15 cellular contexts compared by ENCODE assay signal in the genomic region with DNA sequence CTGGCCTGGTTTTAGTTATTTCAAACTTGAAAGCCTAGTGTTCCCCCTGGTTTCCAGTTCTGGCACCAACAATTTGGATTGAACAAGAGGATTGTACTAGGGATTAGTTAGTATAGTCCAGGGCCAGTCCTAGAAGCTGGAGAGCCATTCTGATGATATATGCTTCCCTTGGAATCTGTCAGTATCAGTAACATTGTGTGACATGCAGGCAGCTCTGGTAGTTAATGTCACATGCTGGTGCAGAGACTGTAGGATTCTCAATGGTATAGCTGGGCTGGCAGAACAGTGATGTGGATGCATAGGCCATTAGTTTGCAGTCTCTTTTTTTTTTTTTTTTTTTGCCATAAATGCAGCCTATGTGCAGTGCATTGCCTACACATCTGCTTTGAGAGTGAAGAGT. TPM values are rescaled to one million over a fixed set of nuclear protein-coding genes. Genes with fewer than 3 reads are reported as not detected.
DNase-seq lines count a peak whose midpoint lies in the region; ATAC-seq and TF ChIP-seq lines count a peak whose summit lies in the region.
"Had no signal": no experiment of that assay in that cellular context is flagged by ENCODE, and none has a peak within 500 bp of the region (broad histone marks: within the 10 kb centered on the region; RNA-seq: fewer than 3 reads in every experiment).

No MANE protein-coding gene starts in this region.

- no peaks in the 10 kb centered on the region for H3K9me3 ChIP-seq in left ventricle myocardium inferior (replicated peaks)
- H3K9me3 ChIP-seq in OCI-LY1 (ENCODE audit: low read length) = no peaks in the 10 kb centered on the region
- no peaks in the 10 kb centered on the region for H3K9me3 ChIP-seq in thymus (ENCODE audit: control insufficient read depth)
- no peaks in the 10 kb centered on the region for H3K9me3 ChIP-seq in neural progenitor cell (ENCODE audit: low read depth)

- DNase-seq in left ventricle myocardium inferior = no peak
- no peak for DNase-seq in Right ventricle myocardium superior
- peak; percentile 77 for DNase-seq in left kidney (ENCODE audit: low read depth, low spot score)
- DNase-seq in head of caudate nucleus = no peak
- no peak for DNase-seq in NCI-H524 treated with DMSO at 0.1 percent for 48 hours (lab: John Stamatoyannopoulos, UW)
- DNase-seq in neural progenitor cell (ENCODE audit: low spot score) = no peak
- DNase-seq: EL; HCEC 1CT; NCI-H1048; NCI-H226; NCI-H526 treated with DMSO at 0.1 percent for 48 hours; NK-92 treated with Interleukin-12 subunit alpha and Interleukin-12 subunit beta, amount 100 ng/mL, for 24 hours; PC-3 had no signal

- no peak for ATAC-seq in Right ventricle myocardium superior (ENCODE audit: poor library complexity)
- ATAC-seq: PC-3 had no signal

- no peak overlapping the region for H3K4me3 ChIP-seq in left ventricle myocardium inferior
- peak overlapping the region; percentile 68 for H3K4me3 ChIP-seq in OCI-LY1 (ENCODE audit: low read depth, low read length, poor library complexity, severe bottlenecking)
- no peak overlapping the region for H3K4me3 ChIP-seq in thymus (ENCODE audit: low read length)
- H3K4me3 ChIP-seq in neural progenitor cell = no peak overlapping the region

- H3K36me3 ChIP-seq in left ventricle myocardium inferior (peaks cover 7% of the 10 kb centered on the region), OCI-LY1 (ENCODE audit: insufficient read depth, low read length) (peaks cover 5% of the 10 kb centered on the region; the same call in 1 of the 2 replicates), thymus (ENCODE audit: control insufficient read depth, insufficient read depth) (peaks cover 10% of the 10 kb centered on the region), neural progenitor cell (no peaks in the 10 kb centered on the region)

- H2AFZ ChIP-seq in OCI-LY1 (ENCODE audit: low read length) (no peak overlapping the region), neural progenitor cell (replicated peaks) (no peak overlapping the region)

- H3K4me2 ChIP-seq in OCI-LY1 (ENCODE audit: low read length) (peak overlapping the region; percentile 77), neural progenitor cell (no peak overlapping the region)

- H3K4me1 Mint-ChIP-seq in neural progenitor cell = peaks cover 9% of the 10 kb centered on the region

- no peaks in the 10 kb centered on the region for H3K27me3 ChIP-seq in left ventricle myocardium inferior (ENCODE audit: low read depth)
- no peaks in the 10 kb centered on the region for H3K27me3 ChIP-seq in OCI-LY1 (ENCODE audit: insufficient read depth, low read length)
- H3K27me3 ChIP-seq in thymus (ENCODE audit: control insufficient read depth, insufficient read depth) = no peaks in the 10 kb centered on the region
- no peaks in the 10 kb centered on the region for H3K27me3 ChIP-seq in neural progenitor cell

- H3K27ac ChIP-seq in left ventricle myocardium inferior (replicated peaks) = peak overlapping the region; percentile 85
- H3K27ac ChIP-seq in OCI-LY1 (ENCODE audit: low read depth, low read length, poor library complexity, severe bottlenecking) = peak overlapping the region; percentile 98
- H3K27ac ChIP-seq in thymus (ENCODE audit: low read depth) = peak overlapping the region; percentile 47
- H3K27ac ChIP-seq in neural progenitor cell = no peak overlapping the region

- no peaks in the 10 kb centered on the region for H3K9me2 ChIP-seq in OCI-LY1 (ENCODE audit: low read depth, low read length)

- H3K79me2 ChIP-seq in OCI-LY1 (ENCODE audit: insufficient read depth, low read length) = peaks cover 61% of the 10 kb centered on the region
- H3K79me2 ChIP-seq in neural progenitor cell (ENCODE audit: low read depth) = no peaks in the 10 kb centered on the region

- no peaks in the 10 kb centered on the region for H3K9me3 Mint-ChIP-seq in neural progenitor cell

- H3K9ac ChIP-seq in OCI-LY1 (ENCODE audit: low read length) = peak overlapping the region; percentile 80; the same call in 1 of the 2 replicates
- no peak overlapping the region for H3K9ac ChIP-seq in neural progenitor cell

- H3F3A ChIP-seq in OCI-LY1 (ENCODE audit: insufficient read depth, low read length) (peaks cover 7% of the 10 kb centered on the region; the same call in 1 of the 2 replicates), neural progenitor cell (ENCODE audit: low read depth) (no peaks in the 10 kb centered on the region)

- H3K4me3 Mint-ChIP-seq in neural progenitor cell = no peak overlapping the region

- no peak overlapping the region for H3K27ac Mint-ChIP-seq in neural progenitor cell

- H4K20me1 ChIP-seq in OCI-LY1 (ENCODE audit: insufficient read depth, low read length) (no peaks in the 10 kb centered on the region), neural progenitor cell (ENCODE audit: low read depth) (peaks cover 23% of the 10 kb centered on the region)

- intact Hi-C loops in left ventricle myocardium inferior (cut with micrococcal nuclease) (no loop called here), Right ventricle myocardium superior (cut with DNase I) (loop anchor here (10.0 kb wide), 1 partner anchor 157 kb away; no protein-coding TSS in a partner anchor), head of caudate nucleus (cut with DNase I) (no loop called here)

- no peak for TF ChIP-seq CTCF in left ventricle myocardium inferior (IDR thresholded peaks at IDR 0.05; ENCODE audit: borderline replicate concordance)
- no peak for TF ChIP-seq CTCF in OCI-LY1 (IDR thresholded peaks at IDR 0.05; ENCODE audit: low read length)
- no peak for TF ChIP-seq CTCF in neural progenitor cell (IDR thresholded peaks at IDR 0.05)

- H3K27me3 Mint-ChIP-seq in neural progenitor cell (ENCODE audit: insufficient read depth, low read depth) = peaks cover 3% of the 10 kb centered on the region

- H3K4me1 ChIP-seq in left ventricle myocardium inferior (peaks cover 82% of the 10 kb centered on the region), OCI-LY1 (ENCODE audit: insufficient read depth, low read length, severe bottlenecking) (peaks cover 98% of the 10 kb centered on the region), thymus (ENCODE audit: control insufficient read depth, insufficient read depth, low read length) (peaks cover 57% of the 10 kb centered on the region), neural progenitor cell (peaks cover 4% of the 10 kb centered on the region)

- H3K36me3 Mint-ChIP-seq in neural progenitor cell = peaks cover 4% of the 10 kb centered on the region

RNA-seq across cellular contexts. Expression of a gene that starts 3.6 kb away (rescaled TPM):
- total RNA-seq in left ventricle myocardium inferior (98.7 TPM), Right ventricle myocardium superior (82.8 TPM), neural progenitor cell (ENCODE audit: low replicate concordance) (21.2 and 28.8 TPM in 2 replicates)
- polyA plus RNA-seq in thymus = 8.8 TPM
